In genomic region chr6:311679-312220, GRCh38 we compare ENCODE assay signal across 1 cellular context.
TF ChIP-seq lines count a peak whose summit lies in the region.

No MANE protein-coding gene starts in this region.

TF ChIP-seq in K562, 482 proteins besides CTCF, POLR2A, EP300 and RAD21 (continued from another document and continues in another):
- TF ChIP-seq ZNF655 (CRISPR knock-in tag; IDR thresholded peaks at IDR 0.05): no peak
- TF ChIP-seq TAF1 (IDR thresholded peaks at IDR 0.05; ENCODE audit: control insufficient read depth, extremely low read depth, insufficient read depth, low read length, severe bottlenecking): no peak
- no peak for TF ChIP-seq SNAPC5 (CRISPR knock-in tag; IDR thresholded peaks at IDR 0.05)
- TF ChIP-seq THRA (IDR thresholded peaks at IDR 0.05): no peak
- TF ChIP-seq SRSF9 (IDR thresholded peaks at IDR 0.05; ENCODE audit: borderline replicate concordance, low read depth, low read length): no peak
- TF ChIP-seq GMEB1 (CRISPR knock-in tag; IDR thresholded peaks at IDR 0.05): no peak
- TF ChIP-seq ZHX1 (conservative IDR thresholded peaks at IDR 0.05; ENCODE audit: low read length): no peak
- no peak for TF ChIP-seq TAF15 (IDR thresholded peaks at IDR 0.05; ENCODE audit: low read depth, low read length)
- no peak for TF ChIP-seq MITF (IDR thresholded peaks at IDR 0.05)
- no peak for TF ChIP-seq ZNF24 (IDR thresholded peaks at IDR 0.05)
- TF ChIP-seq TRIM24 (IDR thresholded peaks at IDR 0.05): no peak
- TF ChIP-seq CBX3 (IDR thresholded peaks at IDR 0.05; ENCODE audit: borderline replicate concordance in 1 of 2, low read length in 2 of 2): no peak
- TF ChIP-seq PHF20 (IDR thresholded peaks at IDR 0.05; ENCODE audit: partially characterized antibody): no peak
- TF ChIP-seq RCOR1 (IDR thresholded peaks at IDR 0.05; ENCODE audit: borderline replicate concordance in 1 of 2, low read depth in 2 of 2, low read length in 2 of 2): 0 out of 4 replicates have a peak, but pooled peaks of 1 of the 2 experiments have one; percentile 12
- no peak for TF ChIP-seq ZNF253 (CRISPR knock-in tag; conservative IDR thresholded peaks at IDR 0.05)
- no peak for TF ChIP-seq YBX1 (IDR thresholded peaks at IDR 0.05)
- TF ChIP-seq ZNF76 (CRISPR knock-in tag; IDR thresholded peaks at IDR 0.05; ENCODE audit: borderline replicate concordance): no peak
- no peak for TF ChIP-seq BDP1 (IDR thresholded peaks at IDR 0.05; ENCODE audit: insufficient read depth, insufficient read length)
- no peak for TF ChIP-seq ZNF583 (CRISPR knock-in tag; IDR thresholded peaks at IDR 0.05)
- no peak for TF ChIP-seq MLX (CRISPR knock-in tag; conservative IDR thresholded peaks at IDR 0.05)
- peak; percentile 45; the same call in 1 of the 2 replicates for TF ChIP-seq PKNOX1 (IDR thresholded peaks at IDR 0.05)
- no peak for TF ChIP-seq SIN3B (IDR thresholded peaks at IDR 0.05; ENCODE audit: low read depth)
- TF ChIP-seq ATF2 (CRISPR knock-in tag; IDR thresholded peaks at IDR 0.05): no peak
- TF ChIP-seq DEAF1 (CRISPR knock-in tag; IDR thresholded peaks at IDR 0.05): no peak
- TF ChIP-seq NELFE (IDR thresholded peaks at IDR 0.05; ENCODE audit: insufficient read depth, insufficient read length): no peak
- TF ChIP-seq TARDBP (IDR thresholded peaks at IDR 0.05): no peak
- no peak for TF ChIP-seq ZNF830 (CRISPR knock-in tag; IDR thresholded peaks at IDR 0.05)
- no peak for TF ChIP-seq CHD4 (IDR thresholded peaks at IDR 0.05; ENCODE audit: insufficient read depth, insufficient replicate concordance, low read depth, low read length, poor library complexity, severe bottlenecking)
- TF ChIP-seq PCBP2 (IDR thresholded peaks at IDR 0.05; ENCODE audit: low read depth, low read length, poor library complexity, severe bottlenecking): no peak
- TF ChIP-seq NFIX (CRISPR knock-in tag; IDR thresholded peaks at IDR 0.05; ENCODE audit: low read depth): no peak
- TF ChIP-seq WHSC1 (IDR thresholded peaks at IDR 0.05; ENCODE audit: low read length): no peak
- TF ChIP-seq TCF7L2 (IDR thresholded peaks at IDR 0.05; ENCODE audit: low read depth, low read length): no peak
- no peak for TF ChIP-seq ZBTB26 (CRISPR knock-in tag; IDR thresholded peaks at IDR 0.05)
- TF ChIP-seq ETS2 (tag; IDR thresholded peaks at IDR 0.05; ENCODE audit: borderline replicate concordance, poor library complexity, severe bottlenecking): no peak
- no peak for TF ChIP-seq ZNF586 (CRISPR knock-in tag; conservative IDR thresholded peaks at IDR 0.05)
- TF ChIP-seq SMARCA5 (IDR thresholded peaks at IDR 0.05): no peak
- TF ChIP-seq RBM25 (IDR thresholded peaks at IDR 0.05; ENCODE audit: low read depth, low read length, severe bottlenecking): no peak
- no peak for TF ChIP-seq SIX5 (IDR thresholded peaks at IDR 0.05; ENCODE audit: borderline replicate concordance in 1 of 2, insufficient read depth in 1 of 2, low read depth in 1 of 2, low read length in 2 of 2)
- no peak for TF ChIP-seq FOXK2 (conservative IDR thresholded peaks at IDR 0.05 in 1 of 2, IDR thresholded peaks at IDR 0.05 in 1 of 2; ENCODE audit: low read depth in 2 of 2)
- TF ChIP-seq ATF4 (CRISPR knock-in tag; IDR thresholded peaks at IDR 0.05): no peak
- TF ChIP-seq ZBTB11 (CRISPR knock-in tag; IDR thresholded peaks at IDR 0.05): no peak
